Comparison of ENCODE assay signal across 9 cellular contexts in the genomic region with DNA sequence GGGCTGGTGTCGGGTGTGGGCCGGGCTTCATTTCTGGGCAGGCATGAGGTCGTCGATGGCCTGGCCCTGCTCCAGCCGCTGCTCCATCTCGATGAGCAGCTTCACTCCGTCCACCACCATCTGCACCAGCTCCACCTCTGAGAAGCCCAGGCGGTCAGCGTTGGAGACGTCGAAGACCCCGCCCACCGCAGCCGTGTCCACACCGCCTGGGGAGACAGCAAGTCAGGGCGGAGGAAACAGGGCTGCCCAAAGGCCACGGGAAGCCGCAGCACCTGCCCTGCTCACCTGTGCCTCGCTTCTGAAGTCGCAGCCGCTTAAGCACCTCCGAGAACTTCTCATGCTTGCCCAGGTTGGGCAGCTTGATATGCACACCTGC. TPM values are rescaled to one million over a fixed set of nuclear protein-coding genes. Genes with fewer than 3 reads are reported as not detected.
A peak's percentile ranks its signal among the peaks of the same experiment; 100 is the strongest.
DNase-seq lines count a peak whose midpoint lies in the region; ATAC-seq, FAIRE-seq and TF ChIP-seq lines count a peak whose summit lies in the region.
"Had no signal": no experiment of that assay in that cellular context is flagged by ENCODE, and none has a peak within 500 bp of the region (broad histone marks: within the 10 kb centered on the region; RNA-seq: fewer than 3 reads in every experiment).

No MANE protein-coding gene starts in this region.

- peaks cover 3% of the 10 kb centered on the region for H3K79me1 ChIP-seq in trophoblast cell (ENCODE audit: low read length)

- peaks cover 48% of the 10 kb centered on the region for H3K36me3 Mint-ChIP-seq in Caco-2 (ENCODE audit: insufficient read depth, unreplicated experiment)

- no peak overlapping the region for H3K9ac ChIP-seq in trophoblast cell (ENCODE audit: low read length)

- no peak for ATAC-seq in HG02852 (IDR thresholded peaks at IDR 0.05; ENCODE audit: unreplicated experiment)
- ATAC-seq in HG02763 (IDR thresholded peaks at IDR 0.05; ENCODE audit: unreplicated experiment), result no peak

- no peak overlapping the region for H3K18ac ChIP-seq in trophoblast cell (ENCODE audit: low read length)

- H3K4me1 Mint-ChIP-seq in Caco-2 (ENCODE audit: low read depth, unreplicated experiment), result peaks cover 13% of the 10 kb centered on the region

- intact Hi-C loops in Caco-2 (cut with micrococcal nuclease; ENCODE audit: unreplicated experiment), result no loop called here
- intact Hi-C loops in OCI-LY7 (cut with micrococcal nuclease; ENCODE audit: unreplicated experiment), result loop anchor here (5.0 kb wide), 1 partner anchor 42 kb away; a partner anchor contains a TSS

- peak overlapping the region; percentile 74 for H3K4me3 Mint-ChIP-seq in Caco-2 (ENCODE audit: unreplicated experiment)

- no peaks in the 10 kb centered on the region for H3K79me2 ChIP-seq in OCI-LY7 (ENCODE audit: insufficient read depth, low read depth, low read length)
- H3K79me2 ChIP-seq in trophoblast cell (ENCODE audit: control insufficient read depth, insufficient read depth, low read length, poor library complexity), result peaks cover 1% of the 10 kb centered on the region

- H3K36me3 ChIP-seq in Caco-2 (ENCODE audit: control insufficient read depth, insufficient read depth, low read length), result peaks cover 9% of the 10 kb centered on the region
- no peaks in the 10 kb centered on the region for H3K36me3 ChIP-seq in OCI-LY7 (ENCODE audit: insufficient read depth, low read length)
- H3K36me3 ChIP-seq in trophoblast cell (ENCODE audit: control insufficient read depth in 1 of 2, insufficient read depth in 2 of 2, low read length in 2 of 2), result peaks cover 0 to 6% of the 10 kb centered on the region in 2 experiments
- H3K36me3 ChIP-seq: MG63 had no signal

- no peak overlapping the region for H3K23ac ChIP-seq in trophoblast cell (ENCODE audit: low read length)

- TSS peak; percentile 77 for BruUV-seq in Caco-2 (replicated peaks; lab: Mats Ljungman, UMichigan)
- no TSS peak for BruUV-seq in OCI-LY7 (replicated peaks; lab: Mats Ljungman, UMichigan)

- no peak for DNase-seq in Caco-2
- no peak for DNase-seq in OCI-LY7 (ENCODE audit: low spot score)
- DNase-seq in epithelial cell of proximal tubule (ENCODE audit: low read depth), result no peak
- DNase-seq in trophoblast cell, result peak; percentile 33 to 50
- DNase-seq in NK-92 (lab: John Stamatoyannopoulos, UW; ENCODE audit: unreplicated experiment), result no peak
- DNase-seq in frontal cortex (ENCODE audit: low spot score in 2 of 2), result no peak
- DNase-seq: MG63 had no signal

- no peak overlapping the region for H2BK5ac ChIP-seq in trophoblast cell (ENCODE audit: low read depth, low read length, poor library complexity)

- peak overlapping the region; percentile 40 for H3K27ac Mint-ChIP-seq in Caco-2 (ENCODE audit: unreplicated experiment)

- no peak overlapping the region for H3K27ac ChIP-seq in OCI-LY7 (ENCODE audit: low read depth, low read length, poor library complexity, severe bottlenecking)
- H3K27ac ChIP-seq in trophoblast cell (ENCODE audit: low read depth, low read length), result no peak overlapping the region

- no peaks in the 10 kb centered on the region for H3K27me3 Mint-ChIP-seq in Caco-2 (ENCODE audit: insufficient read depth, unreplicated experiment)

- H3K14ac ChIP-seq in trophoblast cell (ENCODE audit: low read length), result no peak overlapping the region

- H3K4me3 ChIP-seq in Caco-2 (ENCODE audit: low read depth, low read length), result peak overlapping the region; percentile 95
- H3K4me3 ChIP-seq in OCI-LY7 (ENCODE audit: low read depth, low read length, poor library complexity, severe bottlenecking), result no peak overlapping the region
- peak overlapping the region; percentile 72 for H3K4me3 ChIP-seq in epithelial cell of proximal tubule (ENCODE audit: low read depth, low read length)
- no peak overlapping the region for H3K4me3 ChIP-seq in trophoblast cell (ENCODE audit: low read depth, low read length)
- H3K4me3 ChIP-seq: MG63 had no signal

- H3K9me3 Mint-ChIP-seq in Caco-2 (ENCODE audit: unreplicated experiment), result no peaks in the 10 kb centered on the region

- H4K91ac ChIP-seq in trophoblast cell (ENCODE audit: low read depth, low read length), result no peak overlapping the region

- H3K9me3 ChIP-seq in Caco-2 (no peaks in the 10 kb centered on the region), OCI-LY7 (ENCODE audit: low read length) (no peaks in the 10 kb centered on the region), trophoblast cell (ENCODE audit: insufficient read depth, low read depth, low read length) (peaks cover 4% of the 10 kb centered on the region)
- H3K9me3 ChIP-seq: MG63 had no signal

- no peak overlapping the region for H4K8ac ChIP-seq in trophoblast cell (ENCODE audit: low read depth, low read length)

- H2AK5ac ChIP-seq in trophoblast cell (ENCODE audit: low read length), result no peak overlapping the region

- POLR2A ChIA-PET in Caco-2 (lab: Charles Lee), result no interaction called here
- POLR2A ChIA-PET in OCI-LY7 (lab: Charles Lee), result no interaction called here

- no peak for FAIRE-seq in frontal cortex (lab: Jason Lieb, UNC)

- no peak overlapping the region for H3K4ac ChIP-seq in trophoblast cell (ENCODE audit: low read depth, low read length)

- H4K20me1 ChIP-seq in OCI-LY7 (ENCODE audit: insufficient read depth, low read length), result no peaks in the 10 kb centered on the region; the same call in 1 of the 2 replicates

- peaks cover 32% of the 10 kb centered on the region for H3K4me1 ChIP-seq in Caco-2
- peaks cover 17% of the 10 kb centered on the region for H3K4me1 ChIP-seq in OCI-LY7 (ENCODE audit: insufficient read depth, low read length, poor library complexity, severe bottlenecking)
- H3K4me1 ChIP-seq in trophoblast cell (ENCODE audit: control insufficient read depth in 1 of 2, insufficient read depth in 2 of 2, low read length in 2 of 2), result peaks cover 14 to 19% of the 10 kb centered on the region in 2 experiments

- no peak overlapping the region for H2BK120ac ChIP-seq in trophoblast cell (ENCODE audit: insufficient read depth, low read length, poor library complexity)

- no peak overlapping the region for H2AFZ ChIP-seq in OCI-LY7 (ENCODE audit: low read length)
- no peak overlapping the region for H2AFZ ChIP-seq in trophoblast cell (ENCODE audit: insufficient read depth, low read length, poor library complexity)

- H3K4me2 ChIP-seq in OCI-LY7 (ENCODE audit: low read length) (peak overlapping the region; percentile 62; the same call in 1 of the 2 replicates), trophoblast cell (ENCODE audit: low read length) (no peak overlapping the region)

- CTCF ChIA-PET in Caco-2 (lab: Charles Lee) (interaction anchor here (0.6 to 2.8 kb wide), 4 partner anchors 23 to 42 kb away, joined by 4 to 49 read pairs (median 12); no protein-coding TSS in a partner anchor), OCI-LY7 (lab: Charles Lee; ENCODE audit: unreplicated experiment) (interaction anchor here (0.6 kb wide), 1 partner anchor 30 kb away, joined by 3 read pairs; no protein-coding TSS in a partner anchor)

- no peaks in the 10 kb centered on the region for H3K9me2 ChIP-seq in OCI-LY7 (ENCODE audit: insufficient read depth, low read length)

- H2BK12ac ChIP-seq in trophoblast cell (ENCODE audit: low read length), result no peak overlapping the region

- no peak overlapping the region for H4K12ac ChIP-seq in trophoblast cell (ENCODE audit: low read depth, low read length)

- no peaks in the 10 kb centered on the region for H3K27me3 ChIP-seq in Caco-2 (replicated peaks; ENCODE audit: control insufficient read depth, insufficient read depth, low read length)
- H3K27me3 ChIP-seq in trophoblast cell (ENCODE audit: insufficient read depth, low read length), result peaks cover 27% of the 10 kb centered on the region
- H3K27me3 ChIP-seq: MG63 had no signal

- WGBS in trophoblast cell (ENCODE audit: extremely low coverage, insufficient coverage, insufficient read length), result no CpG with 5 or more reads among the region's 22 CpGs

- TF ChIP-seq CTCF in Caco-2 (IDR thresholded peaks at IDR 0.05; ENCODE audit: insufficient read depth in 1 of 2, low read depth in 1 of 2, low read length in 1 of 2, severe bottlenecking in 1 of 2, unreplicated experiment in 1 of 2), result no peak
- TF ChIP-seq CTCF in OCI-LY7 (conservative IDR thresholded peaks at IDR 0.05; ENCODE audit: low read length), result no peak
- TF ChIP-seq CTCF in epithelial cell of proximal tubule (conservative IDR thresholded peaks at IDR 0.05; ENCODE audit: low read depth, low read length), result no peak

RNA-seq across cellular contexts. Expression of a gene that starts 2.8 kb away (rescaled TPM):
- 611 and 645 TPM in 2 replicates for total RNA-seq in Caco-2 (2022)
- total RNA-seq in OCI-LY7 (2014; rRNA removed; shearing (Covaris generic)), result 0.57 and 0.82 TPM in 2 replicates
- 3.0 and 3.2 TPM in 2 replicates for total RNA-seq in OCI-LY7 (2022)
- 492 and 789 TPM in 2 replicates for total RNA-seq in epithelial cell of proximal tubule
- polyA plus RNA-seq in trophoblast cell (2013), result 102 and 110 TPM in 2 replicates
- 260 TPM for total RNA-seq in frontal cortex

RNA-seq across cellular contexts. Expression of a gene that starts 9.2 kb away (rescaled TPM):
- total RNA-seq in Caco-2 (2022), result 20.8 and 22.3 TPM in 2 replicates
- total RNA-seq in OCI-LY7 (2014; rRNA removed; shearing (Covaris generic)), result 16.7 and 17.1 TPM in 2 replicates
- 11.2 and 13.1 TPM in 2 replicates for total RNA-seq in OCI-LY7 (2022)
- total RNA-seq in epithelial cell of proximal tubule, result 9.0 and 21.9 TPM in 2 replicates
- polyA plus RNA-seq in trophoblast cell (2013), result 3.4 and 3.5 TPM in 2 replicates
- total RNA-seq in frontal cortex, result 4.9 TPM

RNA-seq across cellular contexts. Expression of a gene that starts 42.6 kb away (rescaled TPM):
- total RNA-seq in Caco-2 (2022) (28.9 and 31.6 TPM in 2 replicates), OCI-LY7 (2022) (36.3 and 38.7 TPM in 2 replicates), epithelial cell of proximal tubule (26.6 and 27.2 TPM in 2 replicates), frontal cortex (51.4 TPM)
- total RNA-seq in OCI-LY7 (2014; rRNA removed; shearing (Covaris generic)), result 26.1 and 29.2 TPM in 2 replicates
- 21.3 and 22.2 TPM in 2 replicates for polyA plus RNA-seq in trophoblast cell (2013)

RNA-seq across cellular contexts. Expression of a gene that starts 42.9 kb away (rescaled TPM):
- total RNA-seq in Caco-2 (2022) (40.6 and 50.7 TPM in 2 replicates), OCI-LY7 (2022) (33.0 and 38.9 TPM in 2 replicates), epithelial cell of proximal tubule (29.0 and 44.0 TPM in 2 replicates), frontal cortex (38.3 TPM)
- 18.2 and 18.7 TPM in 2 replicates for total RNA-seq in OCI-LY7 (2014; rRNA removed; shearing (Covaris generic))
- 42.0 and 45.6 TPM in 2 replicates for polyA plus RNA-seq in trophoblast cell (2013)

Comparison
In these comparisons a context has a peak if more than half of its experiments do, and no peak if none do; other contexts are left out.
1. DNase-seq: peak in trophoblast cell (2 of 2); none in Caco-2 (0 of 2), OCI-LY7 (single experiment), epithelial cell of proximal tubule (single experiment), NK-92 (single experiment) and frontal cortex (0 of 2).
2. H3K4me3 ChIP-seq: peak in Caco-2 (single experiment) and epithelial cell of proximal tubule (single experiment); none in OCI-LY7 (single experiment) and trophoblast cell (single experiment).
3. RNA of a gene that starts 2.8 kb away (total RNA-seq): 492 to 789 TPM in epithelial cell of proximal tubule, 611 to 645 TPM in Caco-2 and 260 TPM in frontal cortex (single experiment); 0.57 to 3.2 TPM in OCI-LY7; every median in the first group is over 10 times any median in the second.